Comparison of ENCODE assay signal across 14 cellular contexts in genomic region chr6:97094376-97094775, GRCh38.
DNase-seq lines count a peak whose midpoint lies in the region; TF ChIP-seq lines count a peak whose summit lies in the region.
"Had no signal": no experiment of that assay in that cellular context is flagged by ENCODE, and none has a peak within 500 bp of the region (broad histone marks: within the 10 kb centered on the region; RNA-seq: fewer than 3 reads in every experiment).

No MANE protein-coding gene starts in this region.

- H3K36me3 Mint-ChIP-seq in activated CD4-positive, alpha-beta T cell treated with anti-CD3 and anti-CD28 coated beads, Interleukin-2, amount 10 ng/mL, durations not matched to agents 24 days and 14 days (ENCODE audit: low read depth): no peaks in the 10 kb centered on the region
- no peaks in the 10 kb centered on the region for H3K36me3 Mint-ChIP-seq in mesothelial cell of epicardium
- peaks cover 4% of the 10 kb centered on the region for H3K36me3 Mint-ChIP-seq in type B pancreatic cell
- peaks cover 2% of the 10 kb centered on the region for H3K36me3 Mint-ChIP-seq in activated T-helper 1 cell treated with anti-CD3 and anti-CD28 coated beads, Interleukin-12 subunit alpha, Interleukin-12 subunit beta, Interleukin-2, Interleukin-4 antibody, amounts not matched to agents 30 ng/mL and 10 ng/mL and 1 ng/mL, durations not matched to agents 14 hours and 24 hours and 36 hours (ENCODE audit: low read depth)

- H3K4me3 Mint-ChIP-seq in activated CD4-positive, alpha-beta T cell treated with anti-CD3 and anti-CD28 coated beads, Interleukin-2, amount 10 ng/mL, durations not matched to agents 24 days and 14 days: no peak overlapping the region
- H3K4me3 Mint-ChIP-seq in mesothelial cell of epicardium: no peak overlapping the region
- peak overlapping the region; percentile 73 for H3K4me3 Mint-ChIP-seq in type B pancreatic cell
- H3K4me3 Mint-ChIP-seq in activated T-helper 1 cell treated with anti-CD3 and anti-CD28 coated beads, Interleukin-12 subunit alpha, Interleukin-12 subunit beta, Interleukin-2, Interleukin-4 antibody, amounts not matched to agents 30 ng/mL and 10 ng/mL and 1 ng/mL, durations not matched to agents 14 hours and 24 hours and 36 hours: no peak overlapping the region
- H3K4me3 Mint-ChIP-seq: B cell; CD4-positive, CD25-positive, alpha-beta regulatory T cell; CD8-positive, alpha-beta T cell; HFFc6 had no signal

- peaks cover 6% of the 10 kb centered on the region for H3K4me1 Mint-ChIP-seq in activated CD4-positive, alpha-beta T cell treated with anti-CD3 and anti-CD28 coated beads, Interleukin-2, amount 10 ng/mL, durations not matched to agents 24 days and 14 days
- H3K4me1 Mint-ChIP-seq in mesothelial cell of epicardium (peaks cover 66% of the 10 kb centered on the region), type B pancreatic cell (ENCODE audit: unreplicated experiment) (peaks cover 26% of the 10 kb centered on the region)
- peaks cover 18% of the 10 kb centered on the region for H3K4me1 Mint-ChIP-seq in activated T-helper 1 cell treated with anti-CD3 and anti-CD28 coated beads, Interleukin-12 subunit alpha, Interleukin-12 subunit beta, Interleukin-2, Interleukin-4 antibody, amounts not matched to agents 30 ng/mL and 10 ng/mL and 1 ng/mL, durations not matched to agents 14 hours and 24 hours and 36 hours (ENCODE audit: low read depth)
- H3K4me1 Mint-ChIP-seq: B cell had no signal

- no peaks in the 10 kb centered on the region for H3K9me3 Mint-ChIP-seq in activated CD4-positive, alpha-beta T cell treated with anti-CD3 and anti-CD28 coated beads, Interleukin-2, amount 10 ng/mL, durations not matched to agents 24 days and 14 days
- no peaks in the 10 kb centered on the region for H3K9me3 Mint-ChIP-seq in mesothelial cell of epicardium
- no peaks in the 10 kb centered on the region for H3K9me3 Mint-ChIP-seq in type B pancreatic cell
- H3K9me3 Mint-ChIP-seq in activated T-helper 1 cell treated with anti-CD3 and anti-CD28 coated beads, Interleukin-12 subunit alpha, Interleukin-12 subunit beta, Interleukin-2, Interleukin-4 antibody, amounts not matched to agents 30 ng/mL and 10 ng/mL and 1 ng/mL, durations not matched to agents 14 hours and 24 hours and 36 hours: no peaks in the 10 kb centered on the region
- H3K9me3 Mint-ChIP-seq: CD4-positive, CD25-positive, alpha-beta regulatory T cell; CD8-positive, alpha-beta T cell; HFFc6 had no signal

- no peak overlapping the region for H3K27ac Mint-ChIP-seq in activated CD4-positive, alpha-beta T cell treated with anti-CD3 and anti-CD28 coated beads, Interleukin-2, amount 10 ng/mL, durations not matched to agents 24 days and 14 days
- peak overlapping the region; percentile 55 for H3K27ac Mint-ChIP-seq in mesothelial cell of epicardium
- peak overlapping the region; percentile 98 for H3K27ac Mint-ChIP-seq in type B pancreatic cell
- no peak overlapping the region for H3K27ac Mint-ChIP-seq in activated T-helper 1 cell treated with anti-CD3 and anti-CD28 coated beads, Interleukin-12 subunit alpha, Interleukin-12 subunit beta, Interleukin-2, Interleukin-4 antibody, amounts not matched to agents 30 ng/mL and 10 ng/mL and 1 ng/mL, durations not matched to agents 14 hours and 24 hours and 36 hours
- H3K27ac Mint-ChIP-seq: B cell; CD4-positive, CD25-positive, alpha-beta regulatory T cell; CD8-positive, alpha-beta T cell; HFFc6 had no signal

- TF ChIP-seq CTCF in mesothelial cell of epicardium (IDR thresholded peaks at IDR 0.05; ENCODE audit: unreplicated experiment) (no peak), type B pancreatic cell (conservative IDR thresholded peaks at IDR 0.05) (no peak)

- DNase-seq in activated CD4-positive, alpha-beta T cell treated with anti-CD3 and anti-CD28 coated beads, Interleukin-2, amount 10 ng/mL, durations not matched to agents 24 days and 14 days: peak; percentile 27
- DNase-seq in activated CD4-positive, alpha-beta T cell treated with anti-CD3 and anti-CD28 coated beads, Interleukin-2, amount 50 U/mL, for 4 hours: no peak
- DNase-seq in mesothelial cell of epicardium (ENCODE audit: low spot score in 2 of 2, unreplicated experiment in 2 of 2) (no peak), type B pancreatic cell (ENCODE audit: extremely low spot score, unreplicated experiment) (no peak), nucleus accumbens (lab: John Stamatoyannopoulos, UW) (no peak)
- no peak for DNase-seq in activated T-helper 1 cell treated with anti-CD3 and anti-CD28 coated beads, Interleukin-12 subunit alpha, Interleukin-12 subunit beta, Interleukin-2, Interleukin-4 antibody, amounts not matched to agents 30 ng/mL and 10 ng/mL and 1 ng/mL, durations not matched to agents 14 hours and 24 hours and 36 hours (ENCODE audit: low spot score)
- DNase-seq: Caco-2; CD4-positive, CD25-positive, alpha-beta regulatory T cell; CD8-positive, alpha-beta T cell; DMS153; DND-41; GOT3; HFFc6 had no signal

- intact Hi-C loops in activated CD4-positive, alpha-beta T cell treated with anti-CD3 and anti-CD28 coated beads, Interleukin-2, amount 10 ng/mL, durations not matched to agents 24 days and 14 days (cut with micrococcal nuclease): no loop called here
- intact Hi-C loops in activated T-helper 1 cell treated with anti-CD3 and anti-CD28 coated beads, Interleukin-12 subunit alpha, Interleukin-12 subunit beta, Interleukin-2, Interleukin-4 antibody, amounts not matched to agents 30 ng/mL and 10 ng/mL and 1 ng/mL, durations not matched to agents 14 hours and 24 hours and 36 hours (cut with micrococcal nuclease): no loop called here

- H3K27me3 Mint-ChIP-seq in activated CD4-positive, alpha-beta T cell treated with anti-CD3 and anti-CD28 coated beads, Interleukin-2, amount 10 ng/mL, durations not matched to agents 24 days and 14 days: no peaks in the 10 kb centered on the region
- H3K27me3 Mint-ChIP-seq in mesothelial cell of epicardium (ENCODE audit: low read depth): no peaks in the 10 kb centered on the region
- no peaks in the 10 kb centered on the region for H3K27me3 Mint-ChIP-seq in type B pancreatic cell
- no peaks in the 10 kb centered on the region for H3K27me3 Mint-ChIP-seq in activated T-helper 1 cell treated with anti-CD3 and anti-CD28 coated beads, Interleukin-12 subunit alpha, Interleukin-12 subunit beta, Interleukin-2, Interleukin-4 antibody, amounts not matched to agents 30 ng/mL and 10 ng/mL and 1 ng/mL, durations not matched to agents 14 hours and 24 hours and 36 hours (ENCODE audit: insufficient read depth)
- H3K27me3 Mint-ChIP-seq: B cell; CD4-positive, CD25-positive, alpha-beta regulatory T cell had no signal

Comparison
In these comparisons a context has a peak if more than half of its experiments do, and no peak if none do; other contexts are left out.
1. H3K27ac Mint-ChIP-seq: peak in mesothelial cell of epicardium (single experiment) and type B pancreatic cell (single experiment); none in activated CD4-positive, alpha-beta T cell treated with anti-CD3 and anti-CD28 coated beads, Interleukin-2, amount 10 ng/mL, durations not matched to agents 24 days and 14 days (single experiment) and activated T-helper 1 cell treated with anti-CD3 and anti-CD28 coated beads, Interleukin-12 subunit alpha, Interleukin-12 subunit beta, Interleukin-2, Interleukin-4 antibody, amounts not matched to agents 30 ng/mL and 10 ng/mL and 1 ng/mL, durations not matched to agents 14 hours and 24 hours and 36 hours (single experiment).